Comparison of ENCODE assay signal across 1 cellular context in the genomic region with DNA sequence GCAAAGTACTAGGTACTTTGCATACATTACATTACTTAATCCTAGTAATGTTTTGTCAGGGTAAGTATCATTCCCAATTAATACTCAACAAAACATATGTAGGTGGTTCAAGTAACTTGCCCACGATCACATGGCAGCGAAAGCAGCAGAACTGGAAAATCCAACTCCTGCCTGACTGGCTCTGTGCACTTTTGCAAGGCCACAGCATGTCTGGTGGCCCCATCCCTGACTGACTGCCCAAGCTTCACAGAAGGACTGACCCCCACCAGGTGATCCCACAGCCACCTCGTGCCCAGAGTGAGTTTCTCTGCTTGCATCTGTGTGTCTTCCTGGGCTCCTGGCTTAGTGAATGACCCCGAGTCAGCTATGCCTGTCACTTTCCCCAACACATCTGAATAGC.
TF ChIP-seq lines count a peak whose summit lies in the region.

No MANE protein-coding gene starts in this region.

TF ChIP-seq in GM23338, 12 proteins besides CTCF, POLR2A, EP300 and RAD21:
- TF ChIP-seq, protein P1, sequence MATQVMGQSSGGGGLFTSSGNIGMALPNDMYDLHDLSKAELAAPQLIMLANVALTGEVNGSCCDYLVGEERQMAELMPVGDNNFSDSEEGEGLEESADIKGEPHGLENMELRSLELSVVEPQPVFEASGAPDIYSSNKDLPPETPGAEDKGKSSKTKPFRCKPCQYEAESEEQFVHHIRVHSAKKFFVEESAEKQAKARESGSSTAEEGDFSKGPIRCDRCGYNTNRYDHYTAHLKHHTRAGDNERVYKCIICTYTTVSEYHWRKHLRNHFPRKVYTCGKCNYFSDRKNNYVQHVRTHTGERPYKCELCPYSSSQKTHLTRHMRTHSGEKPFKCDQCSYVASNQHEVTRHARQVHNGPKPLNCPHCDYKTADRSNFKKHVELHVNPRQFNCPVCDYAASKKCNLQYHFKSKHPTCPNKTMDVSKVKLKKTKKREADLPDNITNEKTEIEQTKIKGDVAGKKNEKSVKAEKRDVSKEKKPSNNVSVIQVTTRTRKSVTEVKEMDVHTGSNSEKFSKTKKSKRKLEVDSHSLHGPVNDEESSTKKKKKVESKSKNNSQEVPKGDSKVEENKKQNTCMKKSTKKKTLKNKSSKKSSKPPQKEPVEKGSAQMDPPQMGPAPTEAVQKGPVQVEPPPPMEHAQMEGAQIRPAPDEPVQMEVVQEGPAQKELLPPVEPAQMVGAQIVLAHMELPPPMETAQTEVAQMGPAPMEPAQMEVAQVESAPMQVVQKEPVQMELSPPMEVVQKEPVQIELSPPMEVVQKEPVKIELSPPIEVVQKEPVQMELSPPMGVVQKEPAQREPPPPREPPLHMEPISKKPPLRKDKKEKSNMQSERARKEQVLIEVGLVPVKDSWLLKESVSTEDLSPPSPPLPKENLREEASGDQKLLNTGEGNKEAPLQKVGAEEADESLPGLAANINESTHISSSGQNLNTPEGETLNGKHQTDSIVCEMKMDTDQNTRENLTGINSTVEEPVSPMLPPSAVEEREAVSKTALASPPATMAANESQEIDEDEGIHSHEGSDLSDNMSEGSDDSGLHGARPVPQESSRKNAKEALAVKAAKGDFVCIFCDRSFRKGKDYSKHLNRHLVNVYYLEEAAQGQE (IDR thresholded peaks at IDR 0.05; ENCODE audit: unreplicated experiment) = no peak
- TF ChIP-seq, protein P2, sequence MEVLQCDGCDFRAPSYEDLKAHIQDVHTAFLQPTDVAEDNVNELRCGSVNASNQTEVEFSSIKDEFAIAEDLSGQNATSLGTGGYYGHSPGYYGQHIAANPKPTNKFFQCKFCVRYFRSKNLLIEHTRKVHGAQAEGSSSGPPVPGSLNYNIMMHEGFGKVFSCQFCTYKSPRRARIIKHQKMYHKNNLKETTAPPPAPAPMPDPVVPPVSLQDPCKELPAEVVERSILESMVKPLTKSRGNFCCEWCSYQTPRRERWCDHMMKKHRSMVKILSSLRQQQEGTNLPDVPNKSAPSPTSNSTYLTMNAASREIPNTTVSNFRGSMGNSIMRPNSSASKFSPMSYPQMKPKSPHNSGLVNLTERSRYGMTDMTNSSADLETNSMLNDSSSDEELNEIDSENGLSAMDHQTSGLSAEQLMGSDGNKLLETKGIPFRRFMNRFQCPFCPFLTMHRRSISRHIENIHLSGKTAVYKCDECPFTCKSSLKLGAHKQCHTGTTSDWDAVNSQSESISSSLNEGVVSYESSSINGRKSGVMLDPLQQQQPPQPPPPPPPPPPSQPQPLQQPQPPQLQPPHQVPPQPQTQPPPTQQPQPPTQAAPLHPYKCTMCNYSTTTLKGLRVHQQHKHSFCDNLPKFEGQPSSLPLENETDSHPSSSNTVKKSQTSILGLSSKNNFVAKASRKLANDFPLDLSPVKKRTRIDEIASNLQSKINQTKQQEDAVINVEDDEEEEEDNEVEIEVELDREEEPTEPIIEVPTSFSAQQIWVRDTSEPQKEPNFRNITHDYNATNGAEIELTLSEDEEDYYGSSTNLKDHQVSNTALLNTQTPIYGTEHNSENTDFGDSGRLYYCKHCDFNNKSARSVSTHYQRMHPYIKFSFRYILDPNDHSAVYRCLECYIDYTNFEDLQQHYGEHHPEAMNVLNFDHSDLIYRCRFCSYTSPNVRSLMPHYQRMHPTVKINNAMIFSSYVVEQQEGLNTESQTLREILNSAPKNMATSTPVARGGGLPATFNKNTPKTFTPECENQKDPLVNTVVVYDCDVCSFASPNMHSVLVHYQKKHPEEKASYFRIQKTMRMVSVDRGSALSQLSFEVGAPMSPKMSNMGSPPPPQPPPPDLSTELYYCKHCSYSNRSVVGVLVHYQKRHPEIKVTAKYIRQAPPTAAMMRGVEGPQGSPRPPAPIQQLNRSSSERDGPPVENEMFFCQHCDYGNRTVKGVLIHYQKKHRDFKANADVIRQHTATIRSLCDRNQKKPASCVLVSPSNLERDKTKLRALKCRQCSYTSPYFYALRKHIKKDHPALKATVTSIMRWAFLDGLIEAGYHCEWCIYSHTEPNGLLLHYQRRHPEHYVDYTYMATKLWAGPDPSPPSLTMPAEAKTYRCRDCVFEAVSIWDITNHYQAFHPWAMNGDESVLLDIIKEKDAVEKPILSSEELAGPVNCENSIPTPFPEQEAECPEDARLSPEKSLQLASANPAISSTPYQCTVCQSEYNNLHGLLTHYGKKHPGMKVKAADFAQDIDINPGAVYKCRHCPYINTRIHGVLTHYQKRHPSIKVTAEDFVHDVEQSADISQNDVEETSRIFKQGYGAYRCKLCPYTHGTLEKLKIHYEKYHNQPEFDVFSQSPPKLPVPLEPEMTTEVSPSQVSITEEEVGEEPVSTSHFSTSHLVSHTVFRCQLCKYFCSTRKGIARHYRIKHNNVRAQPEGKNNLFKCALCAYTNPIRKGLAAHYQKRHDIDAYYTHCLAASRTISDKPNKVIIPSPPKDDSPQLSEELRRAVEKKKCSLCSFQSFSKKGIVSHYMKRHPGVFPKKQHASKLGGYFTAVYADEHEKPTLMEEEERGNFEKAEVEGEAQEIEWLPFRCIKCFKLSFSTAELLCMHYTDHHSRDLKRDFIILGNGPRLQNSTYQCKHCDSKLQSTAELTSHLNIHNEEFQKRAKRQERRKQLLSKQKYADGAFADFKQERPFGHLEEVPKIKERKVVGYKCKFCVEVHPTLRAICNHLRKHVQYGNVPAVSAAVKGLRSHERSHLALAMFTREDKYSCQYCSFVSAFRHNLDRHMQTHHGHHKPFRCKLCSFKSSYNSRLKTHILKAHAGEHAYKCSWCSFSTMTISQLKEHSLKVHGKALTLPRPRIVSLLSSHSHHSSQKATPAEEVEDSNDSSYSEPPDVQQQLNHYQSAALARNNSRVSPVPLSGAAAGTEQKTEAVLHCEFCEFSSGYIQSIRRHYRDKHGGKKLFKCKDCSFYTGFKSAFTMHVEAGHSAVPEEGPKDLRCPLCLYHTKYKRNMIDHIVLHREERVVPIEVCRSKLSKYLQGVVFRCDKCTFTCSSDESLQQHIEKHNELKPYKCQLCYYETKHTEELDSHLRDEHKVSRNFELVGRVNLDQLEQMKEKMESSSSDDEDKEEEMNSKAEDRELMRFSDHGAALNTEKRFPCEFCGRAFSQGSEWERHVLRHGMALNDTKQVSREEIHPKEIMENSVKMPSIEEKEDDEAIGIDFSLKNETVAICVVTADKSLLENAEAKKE (CRISPR knock-in tag; IDR thresholded peaks at IDR 0.05) = no peak
- TF ChIP-seq EZH2phosphoT487 (IDR thresholded peaks at IDR 0.05; ENCODE audit: unreplicated experiment) (no peak), EZH2 (IDR thresholded peaks at IDR 0.05; ENCODE audit: low read depth, unreplicated experiment) (no peak), ZNF114 (CRISPR knock-in tag; IDR thresholded peaks at IDR 0.05) (no peak), NANOG (IDR thresholded peaks at IDR 0.05; ENCODE audit: borderline replicate concordance) (no peak), JUNB (IDR thresholded peaks at IDR 0.05; ENCODE audit: unreplicated experiment) (no peak), CREB1 (CRISPR knock-in tag; IDR thresholded peaks at IDR 0.05; ENCODE audit: low read depth) (no peak), POLR2AphosphoS5 (IDR thresholded peaks at IDR 0.05; ENCODE audit: low read depth) (no peak), ZNF331 (CRISPR knock-in tag; IDR thresholded peaks at IDR 0.05; ENCODE audit: low read depth) (no peak)
- TF ChIP-seq, protein P3, sequence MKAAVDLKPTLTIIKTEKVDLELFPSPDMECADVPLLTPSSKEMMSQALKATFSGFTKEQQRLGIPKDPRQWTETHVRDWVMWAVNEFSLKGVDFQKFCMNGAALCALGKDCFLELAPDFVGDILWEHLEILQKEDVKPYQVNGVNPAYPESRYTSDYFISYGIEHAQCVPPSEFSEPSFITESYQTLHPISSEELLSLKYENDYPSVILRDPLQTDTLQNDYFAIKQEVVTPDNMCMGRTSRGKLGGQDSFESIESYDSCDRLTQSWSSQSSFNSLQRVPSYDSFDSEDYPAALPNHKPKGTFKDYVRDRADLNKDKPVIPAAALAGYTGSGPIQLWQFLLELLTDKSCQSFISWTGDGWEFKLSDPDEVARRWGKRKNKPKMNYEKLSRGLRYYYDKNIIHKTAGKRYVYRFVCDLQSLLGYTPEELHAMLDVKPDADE (IDR thresholded peaks at IDR 0.05) = no peak
